In the genomic region with DNA sequence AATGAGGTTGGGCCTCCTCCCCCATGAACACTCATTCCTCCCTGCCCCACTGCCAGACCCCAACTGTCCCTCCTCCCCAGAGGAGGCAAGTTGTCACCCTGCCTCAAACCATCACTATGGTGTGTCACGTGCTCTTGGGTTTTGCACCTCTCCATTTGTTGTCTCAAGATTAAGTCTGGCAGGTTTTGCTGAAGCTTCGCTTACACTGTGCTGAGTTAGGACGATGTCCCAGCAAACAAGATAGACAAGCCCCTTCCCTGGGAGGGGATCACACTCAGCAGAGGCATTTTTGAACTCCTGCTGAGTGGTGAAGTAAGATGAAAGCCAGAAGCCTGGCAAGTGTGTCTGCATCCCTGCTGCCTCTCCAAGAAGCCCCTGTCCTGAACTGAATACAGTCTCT, we compare ENCODE assay signal across 21 cellular contexts.
DNase-seq lines count a peak whose midpoint lies in the region; ATAC-seq, FAIRE-seq and TF ChIP-seq lines count a peak whose summit lies in the region.
"Had no signal": no experiment of that assay in that cellular context is flagged by ENCODE, and none has a peak within 500 bp of the region (broad histone marks: within the 10 kb centered on the region; RNA-seq: fewer than 3 reads in every experiment).

No MANE protein-coding gene starts in this region.

- ATAC-seq in GM18868 (IDR thresholded peaks at IDR 0.05; ENCODE audit: unreplicated experiment): no peak
- ATAC-seq: A549; CD8-positive, alpha-beta T cell had no signal

- no peak overlapping the region for H4K12ac ChIP-seq in trophoblast cell (ENCODE audit: low read depth, low read length)

- peaks cover 8% of the 10 kb centered on the region for H3K9me3 Mint-ChIP-seq in osteocyte (ENCODE audit: unreplicated experiment)
- H3K9me3 Mint-ChIP-seq: CD8-positive, alpha-beta T cell had no signal

- DNase-seq in bronchial epithelial cell (ENCODE audit: low read depth): no peak
- DNase-seq in mesendoderm: peak; percentile 90
- DNase-seq in osteocyte (ENCODE audit: extremely low spot score, unreplicated experiment): peak; percentile 40
- no peak for DNase-seq in trophoblast cell
- DNase-seq: AML-193; Caco-2; Calu3; CD4-positive, alpha-beta T cell; CD8-positive, alpha-beta T cell; DMS79 treated with DMSO at 0.1 percent for 48 hours; GF-D8 had no signal

- no peak overlapping the region for H2BK15ac ChIP-seq in mesendoderm (replicated peaks; ENCODE audit: low read depth)

- FAIRE-seq in bronchial epithelial cell (lab: Jason Lieb, UNC): peak; percentile 28
- FAIRE-seq: A549, D721Med, G401.6, GM12891, GM19239 had no signal

- H3K27me3 Mint-ChIP-seq in osteocyte (ENCODE audit: unreplicated experiment): no peaks in the 10 kb centered on the region
- H3K27me3 Mint-ChIP-seq: B cell had no signal

- no peaks in the 10 kb centered on the region for H3K36me3 ChIP-seq in bronchial epithelial cell (ENCODE audit: control insufficient read depth, insufficient read depth, low read length)
- no peaks in the 10 kb centered on the region for H3K36me3 ChIP-seq in mesendoderm (ENCODE audit: control insufficient read depth, insufficient read depth, low read length)
- no peaks in the 10 kb centered on the region for H3K36me3 ChIP-seq in trophoblast cell (ENCODE audit: control insufficient read depth in 1 of 2, insufficient read depth in 2 of 2, low read length in 2 of 2)
- H3K36me3 ChIP-seq: BLaER1 treated with 17β-estradiol and CSF1 and Interleukin-3, amounts not matched to agents 10 nM and 100 nM had no signal

- TF ChIP-seq CTCF in bronchial epithelial cell (IDR thresholded peaks at IDR 0.05; ENCODE audit: insufficient read depth, low read length, severe bottlenecking) (no peak), osteocyte (IDR thresholded peaks at IDR 0.05) (no peak)

- H2BK120ac ChIP-seq in mesendoderm (ENCODE audit: low read depth, low read length) (no peak overlapping the region), trophoblast cell (ENCODE audit: insufficient read depth, low read length, poor library complexity) (no peak overlapping the region)

- H2BK12ac ChIP-seq in trophoblast cell (ENCODE audit: low read length): no peak overlapping the region

- H3K36me3 Mint-ChIP-seq in osteocyte (ENCODE audit: unreplicated experiment): no peaks in the 10 kb centered on the region
- H3K36me3 Mint-ChIP-seq: CD8-positive, alpha-beta T cell had no signal

- H2BK5ac ChIP-seq in mesendoderm (ENCODE audit: low read length): no peak overlapping the region
- no peak overlapping the region for H2BK5ac ChIP-seq in trophoblast cell (ENCODE audit: low read depth, low read length, poor library complexity)

- no peak overlapping the region for H2AFZ ChIP-seq in trophoblast cell (ENCODE audit: insufficient read depth, low read length, poor library complexity)

- no peak overlapping the region for H4K5ac ChIP-seq in mesendoderm (ENCODE audit: low read length)

- H3K18ac ChIP-seq in mesendoderm (ENCODE audit: low read length): no peak overlapping the region
- H3K18ac ChIP-seq in trophoblast cell (ENCODE audit: low read length): no peak overlapping the region

- no peaks in the 10 kb centered on the region for H3K79me2 ChIP-seq in mesendoderm (ENCODE audit: control insufficient read depth, insufficient read depth, low read length)
- no peaks in the 10 kb centered on the region for H3K79me2 ChIP-seq in trophoblast cell (ENCODE audit: control insufficient read depth, insufficient read depth, low read length, poor library complexity)

- no peak overlapping the region for H3K4me2 ChIP-seq in mesendoderm (ENCODE audit: low read length)
- no peak overlapping the region for H3K4me2 ChIP-seq in trophoblast cell (ENCODE audit: low read length)
- H3K4me2 ChIP-seq: A549; BLaER1 treated with 17β-estradiol and CSF1 and Interleukin-3, amounts not matched to agents 10 nM and 100 nM had no signal

- H3K9me3 ChIP-seq in trophoblast cell (ENCODE audit: insufficient read depth, low read depth, low read length): peaks cover 2% of the 10 kb centered on the region
- H3K9me3 ChIP-seq: A549; BLaER1 treated with 17β-estradiol and CSF1 and Interleukin-3, amounts not matched to agents 10 nM and 100 nM; Caco-2 had no signal

- no peak overlapping the region for H4K91ac ChIP-seq in trophoblast cell (ENCODE audit: low read depth, low read length)

- no peak overlapping the region for H2AK5ac ChIP-seq in mesendoderm (ENCODE audit: low read length)
- no peak overlapping the region for H2AK5ac ChIP-seq in trophoblast cell (ENCODE audit: low read length)

- no peaks in the 10 kb centered on the region for H3K4me1 Mint-ChIP-seq in osteocyte (ENCODE audit: unreplicated experiment)
- H3K4me1 Mint-ChIP-seq: B cell had no signal

- no peak overlapping the region for H3K56ac ChIP-seq in mesendoderm (ENCODE audit: low read length)

- no peaks in the 10 kb centered on the region for H3K79me1 ChIP-seq in mesendoderm (ENCODE audit: low read length)
- H3K79me1 ChIP-seq in trophoblast cell (ENCODE audit: low read length): no peaks in the 10 kb centered on the region

- H3K4me1 ChIP-seq in mesendoderm (ENCODE audit: control insufficient read depth, low read depth, low read length) (no peaks in the 10 kb centered on the region), trophoblast cell (ENCODE audit: control insufficient read depth in 1 of 2, insufficient read depth in 2 of 2, low read length in 2 of 2) (no peaks in the 10 kb centered on the region)
- H3K4me1 ChIP-seq: A549; BLaER1 treated with 17β-estradiol and CSF1 and Interleukin-3, amounts not matched to agents 10 nM and 100 nM; Caco-2 had no signal

- H4K8ac ChIP-seq in mesendoderm (ENCODE audit: low read depth, low read length) (no peak overlapping the region), trophoblast cell (ENCODE audit: low read depth, low read length) (no peak overlapping the region)

- no peak overlapping the region for H3K14ac ChIP-seq in trophoblast cell (ENCODE audit: low read length)

- H3K27me3 ChIP-seq in bronchial epithelial cell (ENCODE audit: control insufficient read depth, insufficient read depth, low read length) (no peaks in the 10 kb centered on the region), mesendoderm (ENCODE audit: insufficient read depth, low read length, poor library complexity) (no peaks in the 10 kb centered on the region), trophoblast cell (ENCODE audit: insufficient read depth, low read length) (no peaks in the 10 kb centered on the region)
- H3K27me3 ChIP-seq: BLaER1 treated with 17β-estradiol and CSF1 and Interleukin-3, amounts not matched to agents 10 nM and 100 nM had no signal

- H3K4ac ChIP-seq in mesendoderm (ENCODE audit: low read depth, low read length) (no peak overlapping the region), trophoblast cell (ENCODE audit: low read depth, low read length) (no peak overlapping the region)

- H3K9ac ChIP-seq in mesendoderm (ENCODE audit: low read length) (no peak overlapping the region), trophoblast cell (ENCODE audit: low read length) (no peak overlapping the region)
- H3K9ac ChIP-seq: BLaER1 treated with 17β-estradiol and CSF1 and Interleukin-3, amounts not matched to agents 10 nM and 100 nM had no signal

- H3K27ac ChIP-seq in mesendoderm (ENCODE audit: low read depth, low read length) (no peak overlapping the region), trophoblast cell (ENCODE audit: low read depth, low read length) (no peak overlapping the region)
- H3K27ac ChIP-seq: 22Rv1; A549; BLaER1 treated with 17β-estradiol and CSF1 and Interleukin-3, amounts not matched to agents 10 nM and 100 nM; C4-2B had no signal

- no peak overlapping the region for H3K27ac Mint-ChIP-seq in osteocyte (ENCODE audit: unreplicated experiment)
- H3K27ac Mint-ChIP-seq: B cell; CD4-positive, alpha-beta T cell; CD8-positive, alpha-beta T cell had no signal

- no peak overlapping the region for H3K4me3 Mint-ChIP-seq in osteocyte (ENCODE audit: unreplicated experiment)
- H3K4me3 Mint-ChIP-seq: B cell; CD4-positive, alpha-beta T cell; CD8-positive, alpha-beta T cell had no signal

- H3K4me3 ChIP-seq in bronchial epithelial cell (ENCODE audit: low read depth, low read length) (no peak overlapping the region), mesendoderm (ENCODE audit: low read length) (no peak overlapping the region), trophoblast cell (ENCODE audit: low read depth, low read length) (no peak overlapping the region)
- H3K4me3 ChIP-seq: A549; BLaER1 treated with 17β-estradiol and CSF1 and Interleukin-3, amounts not matched to agents 10 nM and 100 nM had no signal

- no CpG with 5 or more reads among the region's 3 CpGs for WGBS in mesendoderm (ENCODE audit: extremely low coverage, insufficient coverage, low lambda C conversion rate)
- no CpG with 5 or more reads among the region's 3 CpGs for WGBS in trophoblast cell (ENCODE audit: extremely low coverage, insufficient coverage, insufficient read length)

- H3K23ac ChIP-seq in mesendoderm (ENCODE audit: low read length) (no peak overlapping the region), trophoblast cell (ENCODE audit: low read length) (no peak overlapping the region)

Comparison
In these comparisons a context has a peak if more than half of its experiments do, and no peak if none do; other contexts are left out.
1. DNase-seq: peak in mesendoderm (single experiment) and osteocyte (single experiment); none in bronchial epithelial cell (single experiment) and trophoblast cell (0 of 2).